In the genomic region with DNA sequence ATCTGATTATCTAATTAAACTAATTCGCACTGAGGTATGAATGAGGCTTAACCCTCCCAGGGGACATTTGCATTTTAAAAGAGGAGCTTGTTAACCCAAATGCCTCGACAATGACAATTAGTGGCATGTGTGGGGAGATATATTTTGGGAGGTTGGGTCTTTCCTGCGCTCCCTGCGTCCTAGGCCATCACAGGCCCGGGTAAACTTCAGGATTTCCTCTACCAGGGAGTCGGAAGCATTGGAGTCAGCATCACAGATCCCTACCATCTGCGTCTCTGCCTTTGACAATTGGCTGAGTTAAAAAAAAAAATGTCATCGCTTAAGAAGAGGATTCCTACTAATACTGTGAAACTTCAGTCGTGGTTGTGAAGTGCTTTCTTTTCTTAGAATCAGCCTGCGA, we compare ENCODE assay signal across 1 cellular context.
TF ChIP-seq lines count a peak whose summit lies in the region.

No MANE protein-coding gene starts in this region.

TF ChIP-seq in GM23338, 12 proteins besides CTCF, POLR2A, EP300 and RAD21:
- TF ChIP-seq, protein P1, sequence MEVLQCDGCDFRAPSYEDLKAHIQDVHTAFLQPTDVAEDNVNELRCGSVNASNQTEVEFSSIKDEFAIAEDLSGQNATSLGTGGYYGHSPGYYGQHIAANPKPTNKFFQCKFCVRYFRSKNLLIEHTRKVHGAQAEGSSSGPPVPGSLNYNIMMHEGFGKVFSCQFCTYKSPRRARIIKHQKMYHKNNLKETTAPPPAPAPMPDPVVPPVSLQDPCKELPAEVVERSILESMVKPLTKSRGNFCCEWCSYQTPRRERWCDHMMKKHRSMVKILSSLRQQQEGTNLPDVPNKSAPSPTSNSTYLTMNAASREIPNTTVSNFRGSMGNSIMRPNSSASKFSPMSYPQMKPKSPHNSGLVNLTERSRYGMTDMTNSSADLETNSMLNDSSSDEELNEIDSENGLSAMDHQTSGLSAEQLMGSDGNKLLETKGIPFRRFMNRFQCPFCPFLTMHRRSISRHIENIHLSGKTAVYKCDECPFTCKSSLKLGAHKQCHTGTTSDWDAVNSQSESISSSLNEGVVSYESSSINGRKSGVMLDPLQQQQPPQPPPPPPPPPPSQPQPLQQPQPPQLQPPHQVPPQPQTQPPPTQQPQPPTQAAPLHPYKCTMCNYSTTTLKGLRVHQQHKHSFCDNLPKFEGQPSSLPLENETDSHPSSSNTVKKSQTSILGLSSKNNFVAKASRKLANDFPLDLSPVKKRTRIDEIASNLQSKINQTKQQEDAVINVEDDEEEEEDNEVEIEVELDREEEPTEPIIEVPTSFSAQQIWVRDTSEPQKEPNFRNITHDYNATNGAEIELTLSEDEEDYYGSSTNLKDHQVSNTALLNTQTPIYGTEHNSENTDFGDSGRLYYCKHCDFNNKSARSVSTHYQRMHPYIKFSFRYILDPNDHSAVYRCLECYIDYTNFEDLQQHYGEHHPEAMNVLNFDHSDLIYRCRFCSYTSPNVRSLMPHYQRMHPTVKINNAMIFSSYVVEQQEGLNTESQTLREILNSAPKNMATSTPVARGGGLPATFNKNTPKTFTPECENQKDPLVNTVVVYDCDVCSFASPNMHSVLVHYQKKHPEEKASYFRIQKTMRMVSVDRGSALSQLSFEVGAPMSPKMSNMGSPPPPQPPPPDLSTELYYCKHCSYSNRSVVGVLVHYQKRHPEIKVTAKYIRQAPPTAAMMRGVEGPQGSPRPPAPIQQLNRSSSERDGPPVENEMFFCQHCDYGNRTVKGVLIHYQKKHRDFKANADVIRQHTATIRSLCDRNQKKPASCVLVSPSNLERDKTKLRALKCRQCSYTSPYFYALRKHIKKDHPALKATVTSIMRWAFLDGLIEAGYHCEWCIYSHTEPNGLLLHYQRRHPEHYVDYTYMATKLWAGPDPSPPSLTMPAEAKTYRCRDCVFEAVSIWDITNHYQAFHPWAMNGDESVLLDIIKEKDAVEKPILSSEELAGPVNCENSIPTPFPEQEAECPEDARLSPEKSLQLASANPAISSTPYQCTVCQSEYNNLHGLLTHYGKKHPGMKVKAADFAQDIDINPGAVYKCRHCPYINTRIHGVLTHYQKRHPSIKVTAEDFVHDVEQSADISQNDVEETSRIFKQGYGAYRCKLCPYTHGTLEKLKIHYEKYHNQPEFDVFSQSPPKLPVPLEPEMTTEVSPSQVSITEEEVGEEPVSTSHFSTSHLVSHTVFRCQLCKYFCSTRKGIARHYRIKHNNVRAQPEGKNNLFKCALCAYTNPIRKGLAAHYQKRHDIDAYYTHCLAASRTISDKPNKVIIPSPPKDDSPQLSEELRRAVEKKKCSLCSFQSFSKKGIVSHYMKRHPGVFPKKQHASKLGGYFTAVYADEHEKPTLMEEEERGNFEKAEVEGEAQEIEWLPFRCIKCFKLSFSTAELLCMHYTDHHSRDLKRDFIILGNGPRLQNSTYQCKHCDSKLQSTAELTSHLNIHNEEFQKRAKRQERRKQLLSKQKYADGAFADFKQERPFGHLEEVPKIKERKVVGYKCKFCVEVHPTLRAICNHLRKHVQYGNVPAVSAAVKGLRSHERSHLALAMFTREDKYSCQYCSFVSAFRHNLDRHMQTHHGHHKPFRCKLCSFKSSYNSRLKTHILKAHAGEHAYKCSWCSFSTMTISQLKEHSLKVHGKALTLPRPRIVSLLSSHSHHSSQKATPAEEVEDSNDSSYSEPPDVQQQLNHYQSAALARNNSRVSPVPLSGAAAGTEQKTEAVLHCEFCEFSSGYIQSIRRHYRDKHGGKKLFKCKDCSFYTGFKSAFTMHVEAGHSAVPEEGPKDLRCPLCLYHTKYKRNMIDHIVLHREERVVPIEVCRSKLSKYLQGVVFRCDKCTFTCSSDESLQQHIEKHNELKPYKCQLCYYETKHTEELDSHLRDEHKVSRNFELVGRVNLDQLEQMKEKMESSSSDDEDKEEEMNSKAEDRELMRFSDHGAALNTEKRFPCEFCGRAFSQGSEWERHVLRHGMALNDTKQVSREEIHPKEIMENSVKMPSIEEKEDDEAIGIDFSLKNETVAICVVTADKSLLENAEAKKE (CRISPR knock-in tag; IDR thresholded peaks at IDR 0.05), result no peak
- no peak for TF ChIP-seq POLR2AphosphoS5 (IDR thresholded peaks at IDR 0.05; ENCODE audit: low read depth)
- TF ChIP-seq, protein P2, sequence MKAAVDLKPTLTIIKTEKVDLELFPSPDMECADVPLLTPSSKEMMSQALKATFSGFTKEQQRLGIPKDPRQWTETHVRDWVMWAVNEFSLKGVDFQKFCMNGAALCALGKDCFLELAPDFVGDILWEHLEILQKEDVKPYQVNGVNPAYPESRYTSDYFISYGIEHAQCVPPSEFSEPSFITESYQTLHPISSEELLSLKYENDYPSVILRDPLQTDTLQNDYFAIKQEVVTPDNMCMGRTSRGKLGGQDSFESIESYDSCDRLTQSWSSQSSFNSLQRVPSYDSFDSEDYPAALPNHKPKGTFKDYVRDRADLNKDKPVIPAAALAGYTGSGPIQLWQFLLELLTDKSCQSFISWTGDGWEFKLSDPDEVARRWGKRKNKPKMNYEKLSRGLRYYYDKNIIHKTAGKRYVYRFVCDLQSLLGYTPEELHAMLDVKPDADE (IDR thresholded peaks at IDR 0.05), result no peak
- TF ChIP-seq STAT1 (IDR thresholded peaks at IDR 0.05; ENCODE audit: unreplicated experiment), result no peak
- no peak for TF ChIP-seq CREB1 (CRISPR knock-in tag; IDR thresholded peaks at IDR 0.05; ENCODE audit: low read depth)
- no peak for TF ChIP-seq EZH2 (IDR thresholded peaks at IDR 0.05; ENCODE audit: low read depth, unreplicated experiment)
- no peak for TF ChIP-seq JUNB (IDR thresholded peaks at IDR 0.05; ENCODE audit: unreplicated experiment)
- TF ChIP-seq, protein P3, sequence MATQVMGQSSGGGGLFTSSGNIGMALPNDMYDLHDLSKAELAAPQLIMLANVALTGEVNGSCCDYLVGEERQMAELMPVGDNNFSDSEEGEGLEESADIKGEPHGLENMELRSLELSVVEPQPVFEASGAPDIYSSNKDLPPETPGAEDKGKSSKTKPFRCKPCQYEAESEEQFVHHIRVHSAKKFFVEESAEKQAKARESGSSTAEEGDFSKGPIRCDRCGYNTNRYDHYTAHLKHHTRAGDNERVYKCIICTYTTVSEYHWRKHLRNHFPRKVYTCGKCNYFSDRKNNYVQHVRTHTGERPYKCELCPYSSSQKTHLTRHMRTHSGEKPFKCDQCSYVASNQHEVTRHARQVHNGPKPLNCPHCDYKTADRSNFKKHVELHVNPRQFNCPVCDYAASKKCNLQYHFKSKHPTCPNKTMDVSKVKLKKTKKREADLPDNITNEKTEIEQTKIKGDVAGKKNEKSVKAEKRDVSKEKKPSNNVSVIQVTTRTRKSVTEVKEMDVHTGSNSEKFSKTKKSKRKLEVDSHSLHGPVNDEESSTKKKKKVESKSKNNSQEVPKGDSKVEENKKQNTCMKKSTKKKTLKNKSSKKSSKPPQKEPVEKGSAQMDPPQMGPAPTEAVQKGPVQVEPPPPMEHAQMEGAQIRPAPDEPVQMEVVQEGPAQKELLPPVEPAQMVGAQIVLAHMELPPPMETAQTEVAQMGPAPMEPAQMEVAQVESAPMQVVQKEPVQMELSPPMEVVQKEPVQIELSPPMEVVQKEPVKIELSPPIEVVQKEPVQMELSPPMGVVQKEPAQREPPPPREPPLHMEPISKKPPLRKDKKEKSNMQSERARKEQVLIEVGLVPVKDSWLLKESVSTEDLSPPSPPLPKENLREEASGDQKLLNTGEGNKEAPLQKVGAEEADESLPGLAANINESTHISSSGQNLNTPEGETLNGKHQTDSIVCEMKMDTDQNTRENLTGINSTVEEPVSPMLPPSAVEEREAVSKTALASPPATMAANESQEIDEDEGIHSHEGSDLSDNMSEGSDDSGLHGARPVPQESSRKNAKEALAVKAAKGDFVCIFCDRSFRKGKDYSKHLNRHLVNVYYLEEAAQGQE (IDR thresholded peaks at IDR 0.05; ENCODE audit: unreplicated experiment), result no peak
- TF ChIP-seq EZH2phosphoT487 (IDR thresholded peaks at IDR 0.05; ENCODE audit: unreplicated experiment), result no peak
- no peak for TF ChIP-seq ZNF331 (CRISPR knock-in tag; IDR thresholded peaks at IDR 0.05; ENCODE audit: low read depth)
- no peak for TF ChIP-seq ZNF114 (CRISPR knock-in tag; IDR thresholded peaks at IDR 0.05)
- no peak for TF ChIP-seq NANOG (IDR thresholded peaks at IDR 0.05; ENCODE audit: borderline replicate concordance)
TF ChIP-seq in GM23338: peak in this region for 0.
